In the genomic region with DNA sequence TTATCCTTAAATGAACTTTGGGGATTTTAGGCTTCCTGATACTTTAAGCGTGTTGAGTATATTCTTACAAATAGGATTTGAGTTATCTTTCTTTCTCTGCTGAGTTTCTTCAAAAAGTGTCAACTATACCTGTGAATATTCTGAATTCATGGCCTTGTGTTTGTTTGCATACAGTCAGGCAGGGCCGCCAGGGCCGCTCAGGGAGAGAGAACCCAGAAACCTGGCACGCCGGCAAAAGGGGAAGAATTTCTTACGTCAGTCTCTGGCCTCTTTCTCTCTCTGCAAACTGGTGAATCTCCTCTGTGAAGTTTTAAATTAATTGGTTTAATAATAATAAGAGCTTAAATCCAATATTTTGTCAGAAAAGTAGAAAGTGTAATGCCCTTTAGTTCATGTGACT, we compare ENCODE assay signal across 16 cellular contexts. TPM values are rescaled to one million over a fixed set of nuclear protein-coding genes. Genes with fewer than 3 reads are reported as not detected.
"Had no signal": no experiment of that assay in that cellular context is flagged by ENCODE, and none has a peak within 500 bp of the region (broad histone marks: within the 10 kb centered on the region; RNA-seq: fewer than 3 reads in every experiment).

No MANE protein-coding gene starts in this region.

- H3K27ac ChIP-seq: epithelial cell of prostate, ovary, upper lobe of right lung had no signal

- H3K9me3 ChIP-seq: breast epithelium, ovary, upper lobe of right lung had no signal

- H3K27me3 ChIP-seq: breast epithelium, ovary, upper lobe of right lung had no signal

- ATAC-seq: effector memory CD8-positive, alpha-beta T cell; stimulated activated naive CD8-positive, alpha-beta T cell treated with anti-CD3 and anti-CD28 coated beads, Interleukin-15, Interleukin-2, amounts not matched to agents 100 U/mL and 50 U/mL, for 24 hours had no signal

- DNase-seq: activated CD4-positive, alpha-beta T cell treated with anti-CD3 and anti-CD28 coated beads for 1 hour; activated CD4-positive, alpha-beta T cell treated with anti-CD3 and anti-CD28 coated beads, Interleukin-2, amount 50 U/mL, for 4 hours; activated naive CD4-positive, alpha-beta T cell; activated T-cell treated with anti-CD3 and anti-CD28 coated beads for 4 hours; anterior cingulate cortex; dermis blood vessel endothelial cell; effector memory CD8-positive, alpha-beta T cell; retina; small intestine; stimulated activated naive CD8-positive, alpha-beta T cell treated with anti-CD3 and anti-CD28 coated beads, Interleukin-15, Interleukin-2, amounts not matched to agents 100 U/mL and 50 U/mL, for 24 hours; upper lobe of right lung had no signal

- H3K36me3 ChIP-seq: breast epithelium, ovary, upper lobe of right lung had no signal

- H3K4me3 ChIP-seq: breast epithelium, ovary, upper lobe of right lung had no signal

- H3K4me1 ChIP-seq: breast epithelium, upper lobe of right lung had no signal

- FAIRE-seq: frontal cortex, islet of Langerhans, small intestine had no signal

RNA-seq across cellular contexts. Expression of gene JAKMIP3, which starts 54.7 kb away (rescaled TPM):
- total RNA-seq: dermis blood vessel endothelial cell had no signal
